In genomic region chr4:152352645-152353116, GRCh38 we compare ENCODE assay signal across 1 cellular context.
TF ChIP-seq lines count a peak whose summit lies in the region.

No MANE protein-coding gene starts in this region.

TF ChIP-seq in GM23338, 12 proteins besides CTCF, POLR2A, EP300 and RAD21 (continued from another document):
- TF ChIP-seq, protein P1, sequence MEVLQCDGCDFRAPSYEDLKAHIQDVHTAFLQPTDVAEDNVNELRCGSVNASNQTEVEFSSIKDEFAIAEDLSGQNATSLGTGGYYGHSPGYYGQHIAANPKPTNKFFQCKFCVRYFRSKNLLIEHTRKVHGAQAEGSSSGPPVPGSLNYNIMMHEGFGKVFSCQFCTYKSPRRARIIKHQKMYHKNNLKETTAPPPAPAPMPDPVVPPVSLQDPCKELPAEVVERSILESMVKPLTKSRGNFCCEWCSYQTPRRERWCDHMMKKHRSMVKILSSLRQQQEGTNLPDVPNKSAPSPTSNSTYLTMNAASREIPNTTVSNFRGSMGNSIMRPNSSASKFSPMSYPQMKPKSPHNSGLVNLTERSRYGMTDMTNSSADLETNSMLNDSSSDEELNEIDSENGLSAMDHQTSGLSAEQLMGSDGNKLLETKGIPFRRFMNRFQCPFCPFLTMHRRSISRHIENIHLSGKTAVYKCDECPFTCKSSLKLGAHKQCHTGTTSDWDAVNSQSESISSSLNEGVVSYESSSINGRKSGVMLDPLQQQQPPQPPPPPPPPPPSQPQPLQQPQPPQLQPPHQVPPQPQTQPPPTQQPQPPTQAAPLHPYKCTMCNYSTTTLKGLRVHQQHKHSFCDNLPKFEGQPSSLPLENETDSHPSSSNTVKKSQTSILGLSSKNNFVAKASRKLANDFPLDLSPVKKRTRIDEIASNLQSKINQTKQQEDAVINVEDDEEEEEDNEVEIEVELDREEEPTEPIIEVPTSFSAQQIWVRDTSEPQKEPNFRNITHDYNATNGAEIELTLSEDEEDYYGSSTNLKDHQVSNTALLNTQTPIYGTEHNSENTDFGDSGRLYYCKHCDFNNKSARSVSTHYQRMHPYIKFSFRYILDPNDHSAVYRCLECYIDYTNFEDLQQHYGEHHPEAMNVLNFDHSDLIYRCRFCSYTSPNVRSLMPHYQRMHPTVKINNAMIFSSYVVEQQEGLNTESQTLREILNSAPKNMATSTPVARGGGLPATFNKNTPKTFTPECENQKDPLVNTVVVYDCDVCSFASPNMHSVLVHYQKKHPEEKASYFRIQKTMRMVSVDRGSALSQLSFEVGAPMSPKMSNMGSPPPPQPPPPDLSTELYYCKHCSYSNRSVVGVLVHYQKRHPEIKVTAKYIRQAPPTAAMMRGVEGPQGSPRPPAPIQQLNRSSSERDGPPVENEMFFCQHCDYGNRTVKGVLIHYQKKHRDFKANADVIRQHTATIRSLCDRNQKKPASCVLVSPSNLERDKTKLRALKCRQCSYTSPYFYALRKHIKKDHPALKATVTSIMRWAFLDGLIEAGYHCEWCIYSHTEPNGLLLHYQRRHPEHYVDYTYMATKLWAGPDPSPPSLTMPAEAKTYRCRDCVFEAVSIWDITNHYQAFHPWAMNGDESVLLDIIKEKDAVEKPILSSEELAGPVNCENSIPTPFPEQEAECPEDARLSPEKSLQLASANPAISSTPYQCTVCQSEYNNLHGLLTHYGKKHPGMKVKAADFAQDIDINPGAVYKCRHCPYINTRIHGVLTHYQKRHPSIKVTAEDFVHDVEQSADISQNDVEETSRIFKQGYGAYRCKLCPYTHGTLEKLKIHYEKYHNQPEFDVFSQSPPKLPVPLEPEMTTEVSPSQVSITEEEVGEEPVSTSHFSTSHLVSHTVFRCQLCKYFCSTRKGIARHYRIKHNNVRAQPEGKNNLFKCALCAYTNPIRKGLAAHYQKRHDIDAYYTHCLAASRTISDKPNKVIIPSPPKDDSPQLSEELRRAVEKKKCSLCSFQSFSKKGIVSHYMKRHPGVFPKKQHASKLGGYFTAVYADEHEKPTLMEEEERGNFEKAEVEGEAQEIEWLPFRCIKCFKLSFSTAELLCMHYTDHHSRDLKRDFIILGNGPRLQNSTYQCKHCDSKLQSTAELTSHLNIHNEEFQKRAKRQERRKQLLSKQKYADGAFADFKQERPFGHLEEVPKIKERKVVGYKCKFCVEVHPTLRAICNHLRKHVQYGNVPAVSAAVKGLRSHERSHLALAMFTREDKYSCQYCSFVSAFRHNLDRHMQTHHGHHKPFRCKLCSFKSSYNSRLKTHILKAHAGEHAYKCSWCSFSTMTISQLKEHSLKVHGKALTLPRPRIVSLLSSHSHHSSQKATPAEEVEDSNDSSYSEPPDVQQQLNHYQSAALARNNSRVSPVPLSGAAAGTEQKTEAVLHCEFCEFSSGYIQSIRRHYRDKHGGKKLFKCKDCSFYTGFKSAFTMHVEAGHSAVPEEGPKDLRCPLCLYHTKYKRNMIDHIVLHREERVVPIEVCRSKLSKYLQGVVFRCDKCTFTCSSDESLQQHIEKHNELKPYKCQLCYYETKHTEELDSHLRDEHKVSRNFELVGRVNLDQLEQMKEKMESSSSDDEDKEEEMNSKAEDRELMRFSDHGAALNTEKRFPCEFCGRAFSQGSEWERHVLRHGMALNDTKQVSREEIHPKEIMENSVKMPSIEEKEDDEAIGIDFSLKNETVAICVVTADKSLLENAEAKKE (CRISPR knock-in tag; IDR thresholded peaks at IDR 0.05), result no peak
- TF ChIP-seq ETS1 (IDR thresholded peaks at IDR 0.05) (no peak), EZH2phosphoT487 (IDR thresholded peaks at IDR 0.05; ENCODE audit: unreplicated experiment) (no peak), EZH2 (IDR thresholded peaks at IDR 0.05; ENCODE audit: low read depth, unreplicated experiment) (no peak), CREB1 (CRISPR knock-in tag; IDR thresholded peaks at IDR 0.05; ENCODE audit: low read depth) (no peak), ZNF331 (CRISPR knock-in tag; IDR thresholded peaks at IDR 0.05; ENCODE audit: low read depth) (no peak), ZNF114 (CRISPR knock-in tag; IDR thresholded peaks at IDR 0.05) (no peak)
